In genomic region chr7:94004024-94004945, GRCh38 we compare ENCODE assay signal across 8 cellular contexts. TPM values are rescaled to one million over a fixed set of nuclear protein-coding genes. Genes with fewer than 3 reads are reported as not detected.
DNase-seq lines count a peak whose midpoint lies in the region; ATAC-seq and TF ChIP-seq lines count a peak whose summit lies in the region.

TSS of gene BET1 (minus strand) at chr7:94004355. CDS start at chr7:94004216, 139 bp downstream.

- TF ChIP-seq EP300 in ovary (IDR thresholded peaks at IDR 0.05): no peak

- TF ChIP-seq POLR2A in ovary (IDR thresholded peaks at IDR 0.05) (peak; percentile 91), thyroid gland (IDR thresholded peaks at IDR 0.05) (peak in 1 of 2 donors; percentile 64)

- peak; percentile 86 for DNase-seq in GM12864 (ENCODE audit: low read depth)
- DNase-seq in NCI-H1417 (lab: John Stamatoyannopoulos, UW): peak; percentile 97 to 98 (median 98)
- DNase-seq in SW 1271 (lab: John Stamatoyannopoulos, UW): peak; percentile 81 to 88
- peak; percentile 85 for DNase-seq in activated naive CD8-positive, alpha-beta T cell treated with anti-CD3 and anti-CD28 coated beads, Interleukin-2, amount 50 U/mL, for 16 hours (ENCODE audit: low read depth, low spot score)
- peak; percentile 99 for DNase-seq in Right ventricle myocardium inferior (ENCODE audit: missing footprints)
- DNase-seq in ovary: peak; percentile 93 to 96 (median 94)
- DNase-seq in thyroid gland: peak; percentile 94 to 95

- no peaks in the 10 kb centered on the region for H3K27me3 ChIP-seq in ovary
- H3K27me3 ChIP-seq in thyroid gland: no peaks in the 10 kb centered on the region

- H3K9me3 ChIP-seq in ovary (no peaks in the 10 kb centered on the region), thyroid gland (no peaks in the 10 kb centered on the region)

- peak; percentile 96 for ATAC-seq in HG02759 (IDR thresholded peaks at IDR 0.05; ENCODE audit: unreplicated experiment)
- peak; percentile 99 for ATAC-seq in Right ventricle myocardium inferior

- H3K4me3 ChIP-seq in GM12864 (ENCODE audit: low read depth, low read length) (peak within 1 kb of the TSS; percentile 65), ovary (peak within 1 kb of the TSS; percentile 73), thyroid gland (replicated peaks in 1 of 3) (peak within 1 kb of the TSS; percentile 36 to 60 (median 52))

- H3K4me1 ChIP-seq in ovary (ENCODE audit: insufficient read depth): peaks cover 2% of the 10 kb centered on the region
- H3K4me1 ChIP-seq in thyroid gland: peaks cover 3 to 12% of the 10 kb centered on the region in 2 donors

- H3K27ac ChIP-seq in ovary: peak within 1 kb of the TSS; percentile 56 to 77
- peak within 1 kb of the TSS; percentile 54 to 91 (median 77) for H3K27ac ChIP-seq in thyroid gland

- no peaks in the 10 kb centered on the region for H3K36me3 ChIP-seq in ovary
- H3K36me3 ChIP-seq in thyroid gland: no peaks in the 10 kb centered on the region

- intact Hi-C loops in Right ventricle myocardium inferior (cut with DNase I) (loop anchor here (5.0 kb wide), 2 partner anchors 82 to 102 kb away; partner anchors contain the start of gene GNG11), ovary (cut with DNase I) (loop anchor here in 1 of 4 donors (10.0 kb wide), 1 partner anchor 99 kb away; the partner anchor contains the start of gene GNGT1), thyroid gland (cut with DNase I) (no loop called here)

- WGBS in ovary, 3 donors: 0% methylated on average over 47 of the region's 47 CpGs
- 0% methylated on average over 27 to 45 of the region's 47 CpGs for WGBS in thyroid gland, 2 donors

- no peak for TF ChIP-seq CTCF in GM12864 (IDR thresholded peaks at IDR 0.05; ENCODE audit: low read depth, low read length, missing control alignments)
- TF ChIP-seq CTCF in ovary (IDR thresholded peaks at IDR 0.05): peak in 1 of 3 donors; percentile 9
- no peak for TF ChIP-seq CTCF in thyroid gland (IDR thresholded peaks at IDR 0.05)

RNA-seq across cellular contexts. Expression of gene BET1, which starts in this region (rescaled TPM):
- 14.2 TPM for total RNA-seq in Right ventricle myocardium inferior
- total RNA-seq in ovary: 10 to 100 TPM; 22.9 to 32.1 (median 26.9) TPM
- 10 to 100 TPM; 26.1 to 35.9 TPM for polyA plus RNA-seq in ovary
- total RNA-seq in thyroid gland: 10 to 100 TPM; 21.6 to 45.5 (median 32.1) TPM

Comparison
In these comparisons a context has a peak if more than half of its experiments do, and no peak if none do; other contexts are left out.
1. Peak in every context shown above with its lines: DNase-seq, ATAC-seq, H3K4me3 ChIP-seq and H3K27ac ChIP-seq.